18 cellular contexts compared by ENCODE assay signal in the genomic region with DNA sequence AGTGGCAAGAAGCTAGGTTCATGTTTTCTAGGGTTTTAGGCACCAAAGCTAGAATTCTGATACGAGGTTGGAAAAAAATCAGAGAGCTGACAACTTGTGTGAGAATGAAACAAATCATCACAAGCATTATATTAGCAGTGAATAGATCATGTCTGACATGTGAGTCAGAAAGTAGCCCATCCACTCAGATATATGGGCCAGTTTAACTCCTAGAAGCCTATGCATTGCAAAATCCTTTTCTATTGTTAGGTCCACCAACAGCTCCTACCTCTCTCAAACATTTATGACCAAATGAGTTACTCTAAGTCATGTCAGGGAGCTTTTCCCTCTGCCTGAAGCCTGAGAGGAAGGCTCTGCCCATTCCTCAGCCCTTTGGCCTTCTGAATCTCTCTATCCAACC. TPM values are rescaled to one million over a fixed set of nuclear protein-coding genes. Genes with fewer than 3 reads are reported as not detected.
DNase-seq lines count a peak whose midpoint lies in the region; ATAC-seq and TF ChIP-seq lines count a peak whose summit lies in the region.
"Had no signal": no experiment of that assay in that cellular context is flagged by ENCODE, and none has a peak within 500 bp of the region (broad histone marks: within the 10 kb centered on the region; RNA-seq: fewer than 3 reads in every experiment).

No MANE protein-coding gene starts in this region.

- no peaks in the 10 kb centered on the region for H3K9me3 ChIP-seq in left ventricle myocardium inferior (replicated peaks)
- no peaks in the 10 kb centered on the region for H3K9me3 ChIP-seq in RWPE2 (ENCODE audit: severe bottlenecking)
- no peaks in the 10 kb centered on the region for H3K9me3 ChIP-seq in esophagus squamous epithelium
- H3K9me3 ChIP-seq: BLaER1 treated with 17β-estradiol and CSF1 and Interleukin-3, amounts not matched to agents 10 nM and 100 nM; MG63 had no signal

- DNase-seq in left ventricle myocardium inferior (no peak), Right ventricle myocardium superior (no peak), RWPE2 (ENCODE audit: low spot score) (no peak), esophagus squamous epithelium (lab: John Stamatoyannopoulos, UW) (no peak), activated gamma-delta T cell treated with Interleukin-2 at 50 U/mL for 16 hours (no peak)
- DNase-seq: CD8-positive, alpha-beta memory T cell; Karpas-422; MG63; NCI-H1105; NCI-H510A; NCI-H748 treated with DMSO at 0.1 percent for 48 hours; SIG-M5 had no signal

- intact Hi-C loops in left ventricle myocardium inferior (cut with micrococcal nuclease): no loop called here
- intact Hi-C loops in Right ventricle myocardium superior (cut with DNase I): no loop called here
- intact Hi-C loops in esophagus squamous epithelium (cut with DNase I): no loop called here

- H3K4me1 ChIP-seq in left ventricle myocardium inferior (peaks cover 59% of the 10 kb centered on the region), RWPE2 (ENCODE audit: insufficient read depth, poor library complexity, severe bottlenecking) (peaks cover 9% of the 10 kb centered on the region), esophagus squamous epithelium (peaks cover 0 to 38% (median 0%) of the 10 kb centered on the region in 3 donors)

- H3K27me3 ChIP-seq in left ventricle myocardium inferior (ENCODE audit: low read depth) (no peaks in the 10 kb centered on the region), RWPE2 (ENCODE audit: insufficient read depth, poor library complexity, severe bottlenecking) (no peaks in the 10 kb centered on the region), esophagus squamous epithelium (no peaks in the 10 kb centered on the region)
- H3K27me3 ChIP-seq: BLaER1 treated with 17β-estradiol and CSF1 and Interleukin-3, amounts not matched to agents 10 nM and 100 nM; MG63 had no signal

- TF ChIP-seq CTCF in left ventricle myocardium inferior (IDR thresholded peaks at IDR 0.05; ENCODE audit: borderline replicate concordance) (no peak), RWPE2 (IDR thresholded peaks at IDR 0.05; ENCODE audit: poor library complexity, severe bottlenecking) (no peak), esophagus squamous epithelium (IDR thresholded peaks at IDR 0.05) (no peak)

- ATAC-seq in Right ventricle myocardium superior (ENCODE audit: poor library complexity): no peak
- ATAC-seq in RWPE2 (ENCODE audit: low read depth): peak; percentile 60
- no peak for ATAC-seq in HG03521 (IDR thresholded peaks at IDR 0.05; ENCODE audit: unreplicated experiment)
- ATAC-seq in GM21619 (IDR thresholded peaks at IDR 0.05; ENCODE audit: unreplicated experiment): no peak

- H3K36me3 ChIP-seq in left ventricle myocardium inferior: no peaks in the 10 kb centered on the region
- H3K36me3 ChIP-seq in RWPE2 (ENCODE audit: low read depth): no peaks in the 10 kb centered on the region
- no peaks in the 10 kb centered on the region for H3K36me3 ChIP-seq in esophagus squamous epithelium
- H3K36me3 ChIP-seq: BLaER1 treated with 17β-estradiol and CSF1 and Interleukin-3, amounts not matched to agents 10 nM and 100 nM; MG63 had no signal

- 27 to 56% methylated on average over 1 of the region's 1 CpG for WGBS in esophagus squamous epithelium, 2 donors

- H3K27ac ChIP-seq in left ventricle myocardium inferior (replicated peaks) (peak overlapping the region; percentile 90), RWPE2 (ENCODE audit: poor library complexity, severe bottlenecking) (no peak overlapping the region), esophagus squamous epithelium (peak overlapping the region in 3 of 4 donors; percentile 44 to 66 (median 46))
- H3K27ac ChIP-seq: BLaER1 treated with 17β-estradiol and CSF1 and Interleukin-3, amounts not matched to agents 10 nM and 100 nM had no signal

- no peak for TF ChIP-seq POLR2A in esophagus squamous epithelium (IDR thresholded peaks at IDR 0.05)

- H3K4me3 ChIP-seq in left ventricle myocardium inferior (no peak overlapping the region), RWPE2 (ENCODE audit: severe bottlenecking) (no peak overlapping the region), esophagus squamous epithelium (no peak overlapping the region)
- H3K4me3 ChIP-seq: BLaER1 treated with 17β-estradiol and CSF1 and Interleukin-3, amounts not matched to agents 10 nM and 100 nM; MG63 had no signal

RNA-seq across cellular contexts. Expression of gene KBTBD12, which starts 44.0 kb away (rescaled TPM):
- 41.8 TPM for total RNA-seq in left ventricle myocardium inferior
- total RNA-seq in Right ventricle myocardium superior: 29.4 TPM
- total RNA-seq in esophagus squamous epithelium: under 1 TPM in 2 of 4 donors, not detected in 2; 0.38 TPM
- total RNA-seq: A673; CD8-positive, alpha-beta memory T cell; OCI-LY7; RPMI7951 had no signal

Comparison
In these comparisons a context has a peak if more than half of its experiments do, and no peak if none do; other contexts are left out.
1. RNA of gene KBTBD12, which starts 44.0 kb away (total RNA-seq): 41.8 TPM in left ventricle myocardium inferior (single experiment) and 29.4 TPM in Right ventricle myocardium superior (single experiment); 0.38 TPM in esophagus squamous epithelium; every median in the first group is over 10 times any median in the second.